Comparison of ENCODE assay signal across 14 cellular contexts in genomic region chr11:61794579-61794978, GRCh38. TPM values are rescaled to one million over a fixed set of nuclear protein-coding genes. Genes with fewer than 3 reads are reported as not detected.
DNase-seq lines count a peak whose midpoint lies in the region; ATAC-seq and TF ChIP-seq lines count a peak whose summit lies in the region.
"Had no signal": no experiment of that assay in that cellular context is flagged by ENCODE, and none has a peak within 500 bp of the region (broad histone marks: within the 10 kb centered on the region; RNA-seq: fewer than 3 reads in every experiment).

No MANE protein-coding gene starts in this region.

- POLR2A ChIA-PET in activated CD4-positive, alpha-beta T cell treated with anti-CD3 and anti-CD28 coated beads for 36 hours (lab: Charles Lee) = interaction anchor here (1.8 kb wide), 1 partner anchor 21 kb away, joined by 5 read pairs; no protein-coding TSS in a partner anchor
- POLR2A ChIA-PET in PC-9 (lab: Charles Lee; ENCODE audit: unreplicated experiment) = interaction anchor here (0.7 kb wide), 1 partner anchor 21 kb away, joined by 5 read pairs; no protein-coding TSS in a partner anchor

- no TSS peak for BruUV-seq in PC-9 (replicated peaks; lab: Mats Ljungman, UMichigan)

- H3K4me3 Mint-ChIP-seq in activated CD4-positive, alpha-beta T cell treated with anti-CD3 and anti-CD28 coated beads for 36 hours = peak overlapping the region; percentile 38
- H3K4me3 Mint-ChIP-seq in nephron progenitor cell (peak overlapping the region; percentile 96), mesothelial cell of epicardium (no peak overlapping the region)

- H3K27me3 Mint-ChIP-seq in activated CD4-positive, alpha-beta T cell treated with anti-CD3 and anti-CD28 coated beads for 36 hours = no peaks in the 10 kb centered on the region
- H3K27me3 Mint-ChIP-seq in nephron progenitor cell (ENCODE audit: low read depth, poor library complexity) (no peaks in the 10 kb centered on the region), mesothelial cell of epicardium (ENCODE audit: low read depth) (no peaks in the 10 kb centered on the region)
- H3K27me3 Mint-ChIP-seq: naive thymus-derived CD8-positive, alpha-beta T cell; type B pancreatic cell had no signal

- H3K4me2 ChIP-seq in PC-9 = peak overlapping the region; percentile 33

- no peak overlapping the region for H3K4me3 ChIP-seq in PC-9

- no peak overlapping the region for H3K27ac Mint-ChIP-seq in activated CD4-positive, alpha-beta T cell treated with anti-CD3 and anti-CD28 coated beads for 36 hours
- H3K27ac Mint-ChIP-seq in nephron progenitor cell = peak overlapping the region; percentile 71
- no peak overlapping the region for H3K27ac Mint-ChIP-seq in mesothelial cell of epicardium

- DNase-seq in activated CD4-positive, alpha-beta T cell treated with anti-CD3 and anti-CD28 coated beads for 36 hours = no peak
- no peak for DNase-seq in activated CD4-positive, alpha-beta T cell treated with anti-CD3 and anti-CD28 coated beads, Interleukin-2, amount 50 U/mL, for 48 hours
- DNase-seq in PC-9 (no peak), nephron progenitor cell (no peak), mesothelial cell of epicardium (ENCODE audit: low spot score in 2 of 2, unreplicated experiment in 2 of 2) (no peak)
- DNase-seq: activated T-cell treated with anti-CD3 and anti-CD28 coated beads for 4 hours; naive thymus-derived CD8-positive, alpha-beta T cell; NCI-H1105; NCI-H226; RPMI8226 had no signal

- H3F3A ChIP-seq in PC-9 (ENCODE audit: insufficient read depth, low read depth) = peaks cover 26% of the 10 kb centered on the region; the same call in 1 of the 2 replicates

- no peak overlapping the region for H3K27ac ChIP-seq in PC-9
- H3K27ac ChIP-seq: GM23248, skin epidermis had no signal

- ATAC-seq in activated CD4-positive, alpha-beta T cell treated with anti-CD3 and anti-CD28 coated beads for 36 hours = no peak
- ATAC-seq in GM19463 (IDR thresholded peaks at IDR 0.05; ENCODE audit: unreplicated experiment) = no peak
- ATAC-seq: naive thymus-derived CD8-positive, alpha-beta T cell had no signal

- H2AFZ ChIP-seq in PC-9 = no peak overlapping the region
- H2AFZ ChIP-seq: GM23248 had no signal

- intact Hi-C loops in activated CD4-positive, alpha-beta T cell treated with anti-CD3 and anti-CD28 coated beads for 36 hours (cut with DNase I, micrococcal nuclease) = loop anchor here (5.0 kb wide), 2 partner anchors 328 to 933 kb away; partner anchors contain the start of genes HNRNPUL2 (in 1 of the 2), INCENP (in 1 of the 2) and TTC9C (in 1 of the 2)
- intact Hi-C loops in PC-9 (cut with micrococcal nuclease; ENCODE audit: unreplicated experiment) = loop anchor here (5.0 to 10.0 kb wide), 3 partner anchors 47 to 328 kb away; partner anchors contain the start of gene INCENP

- peaks cover 80% of the 10 kb centered on the region for H3K79me2 ChIP-seq in PC-9 (ENCODE audit: low read depth)

- peaks cover 20% of the 10 kb centered on the region for H3K4me1 ChIP-seq in PC-9 (replicated peaks; ENCODE audit: insufficient read depth)

- no peaks in the 10 kb centered on the region for H3K9me3 Mint-ChIP-seq in activated CD4-positive, alpha-beta T cell treated with anti-CD3 and anti-CD28 coated beads for 36 hours (ENCODE audit: low read depth)
- H3K9me3 Mint-ChIP-seq in nephron progenitor cell (no peaks in the 10 kb centered on the region), mesothelial cell of epicardium (no peaks in the 10 kb centered on the region)
- H3K9me3 Mint-ChIP-seq: naive thymus-derived CD8-positive, alpha-beta T cell; type B pancreatic cell had no signal

- H3K27me3 ChIP-seq in PC-9 (ENCODE audit: insufficient read depth, low read depth) = no peaks in the 10 kb centered on the region

- TF ChIP-seq CTCF in PC-9 (conservative IDR thresholded peaks at IDR 0.05) = no peak
- TF ChIP-seq CTCF in nephron progenitor cell (IDR thresholded peaks at IDR 0.05) = no peak
- no peak for TF ChIP-seq CTCF in mesothelial cell of epicardium (IDR thresholded peaks at IDR 0.05; ENCODE audit: unreplicated experiment)

- no peaks in the 10 kb centered on the region for H3K9me3 ChIP-seq in PC-9 (ENCODE audit: insufficient read depth, low read depth)

- H3K36me3 ChIP-seq in PC-9 (ENCODE audit: low read depth) = peaks cover 12% of the 10 kb centered on the region

- peaks cover 52% of the 10 kb centered on the region for H3K36me3 Mint-ChIP-seq in activated CD4-positive, alpha-beta T cell treated with anti-CD3 and anti-CD28 coated beads for 36 hours (ENCODE audit: low read depth)
- H3K36me3 Mint-ChIP-seq in nephron progenitor cell (ENCODE audit: low read depth) (peaks cover 35% of the 10 kb centered on the region), mesothelial cell of epicardium (peaks cover 4% of the 10 kb centered on the region)

- H4K20me1 ChIP-seq in PC-9 (ENCODE audit: insufficient read depth) = no peaks in the 10 kb centered on the region; the same call in 1 of the 2 replicates

- CTCF ChIA-PET in activated CD4-positive, alpha-beta T cell treated with anti-CD3 and anti-CD28 coated beads for 36 hours (lab: Charles Lee) = interaction anchor here (0.6 to 9.4 kb wide), 3 partner anchors 20 to 157 kb away, joined by 3 to 115 read pairs (median 3); partner anchors contain the start of gene FADS1
- CTCF ChIA-PET in PC-9 (lab: Charles Lee) = no interaction called here

- peaks cover 44% of the 10 kb centered on the region for H3K4me1 Mint-ChIP-seq in activated CD4-positive, alpha-beta T cell treated with anti-CD3 and anti-CD28 coated beads for 36 hours
- H3K4me1 Mint-ChIP-seq in nephron progenitor cell (peaks cover 53% of the 10 kb centered on the region), mesothelial cell of epicardium (peaks cover 25% of the 10 kb centered on the region)

- no peaks in the 10 kb centered on the region for H3K9me2 ChIP-seq in PC-9 (ENCODE audit: insufficient read depth)

RNA-seq across cellular contexts. Expression of gene FEN1, which starts 1.9 kb away (rescaled TPM):
- total RNA-seq in activated CD4-positive, alpha-beta T cell treated with anti-CD3 and anti-CD28 coated beads for 36 hours = 100 to 1,000 TPM in 1 of 2 experiments, 10 to 100 TPM in 1; 70.0 to 108 TPM
- 56.5 and 60.9 TPM in 2 replicates for total RNA-seq in PC-9 (2021)
- total RNA-seq in mesothelial cell of epicardium = 19.5 to 20.9 TPM (median 20.3 TPM) in 3 replicates

RNA-seq across cellular contexts. Expression of gene TMEM258, which starts 2.2 kb away (rescaled TPM):
- 100 to 1,000 TPM; 172 to 176 TPM for total RNA-seq in activated CD4-positive, alpha-beta T cell treated with anti-CD3 and anti-CD28 coated beads for 36 hours
- total RNA-seq in PC-9 (2021) = 141 and 217 TPM in 2 replicates
- 139 to 154 TPM (median 148 TPM) in 3 replicates for total RNA-seq in mesothelial cell of epicardium

RNA-seq across cellular contexts. Expression of gene FADS1, which starts 22.2 kb away (rescaled TPM):
- total RNA-seq in activated CD4-positive, alpha-beta T cell treated with anti-CD3 and anti-CD28 coated beads for 36 hours = 10 to 100 TPM; 18.9 to 23.7 TPM
- total RNA-seq in PC-9 (2021) (114 and 150 TPM in 2 replicates), mesothelial cell of epicardium (108 to 115 TPM (median 108 TPM) in 3 replicates)

RNA-seq across cellular contexts. Expression of gene FADS2, which starts 33.5 kb away (rescaled TPM):
- total RNA-seq in activated CD4-positive, alpha-beta T cell treated with anti-CD3 and anti-CD28 coated beads for 36 hours = 10 to 100 TPM; 51.0 to 58.4 TPM
- total RNA-seq in PC-9 (2021) = 223 and 514 TPM in 2 replicates
- 317 to 337 TPM (median 324 TPM) in 3 replicates for total RNA-seq in mesothelial cell of epicardium
- total RNA-seq: naive thymus-derived CD8-positive, alpha-beta T cell had no signal

RNA-seq across cellular contexts. Expression of gene MYRF, which starts 42.1 kb away (rescaled TPM):
- total RNA-seq in activated CD4-positive, alpha-beta T cell treated with anti-CD3 and anti-CD28 coated beads for 36 hours = under 1 TPM; 0.25 to 0.57 TPM
- total RNA-seq in PC-9 (2021) (15.3 and 16.3 TPM in 2 replicates), mesothelial cell of epicardium (401 to 436 TPM (median 428 TPM) in 3 replicates)
- total RNA-seq: GM23248 had no signal
